1 cellular context compared by ENCODE assay signal in genomic region chr2:126972272-126972626, GRCh38.
TF ChIP-seq lines count a peak whose summit lies in the region.

No MANE protein-coding gene starts in this region.

TF ChIP-seq in GM12878, 131 proteins besides CTCF, POLR2A, EP300 and RAD21 (continued from another document):
- TF ChIP-seq ZNF274 (IDR thresholded peaks at IDR 0.05; ENCODE audit: insufficient read depth, insufficient read length), result no peak
TF ChIP-seq in GM12878: peak in this region for 1.
